21 cellular contexts compared by ENCODE assay signal in genomic region chr2:29697181-29697580, GRCh38.
"Had no signal": no experiment of that assay in that cellular context is flagged by ENCODE, and none has a peak within 500 bp of the region (broad histone marks: within the 10 kb centered on the region; RNA-seq: fewer than 3 reads in every experiment).

No MANE protein-coding gene starts in this region.

- ATAC-seq: K562, Panc1 had no signal

- H3K4me3 Mint-ChIP-seq: IgD-negative memory B cell had no signal

- H3K9me3 ChIP-seq: SJSA1 had no signal

- DNase-seq: MM.1S, NCI-H1092 treated with DMSO at 0.1 percent for 48 hours, NCI-H1436, NCI-H187, NCI-H2029, NCI-H2081 treated with DMSO at 0.1 percent for 48 hours, NCI-H2171, NCI-H226, NCI-H446, NCI-H510A, NCI-H524 treated with DMSO at 0.1 percent for 48 hours, NCI-H69, NCI-H774, SHP77 treated with DMSO at 0.1 percent for 48 hours had no signal

- H3K4me1 Mint-ChIP-seq: IgD-negative memory B cell had no signal

- H3K4me1 ChIP-seq: SJSA1 had no signal

- H3K36me3 ChIP-seq: SJSA1 had no signal

- H3K27ac Mint-ChIP-seq: IgD-negative memory B cell had no signal

- H3K27me3 ChIP-seq: SJSA1 had no signal

- H3K4me3 ChIP-seq: K562, SJSA1, SK-N-MC had no signal

- H3K27ac ChIP-seq: HL-60, RWPE1, SJSA1, SK-N-MC had no signal

- H3K36me3 Mint-ChIP-seq: IgD-negative memory B cell had no signal
